ENCODE assay signal across 25 cellular contexts in the genomic region with DNA sequence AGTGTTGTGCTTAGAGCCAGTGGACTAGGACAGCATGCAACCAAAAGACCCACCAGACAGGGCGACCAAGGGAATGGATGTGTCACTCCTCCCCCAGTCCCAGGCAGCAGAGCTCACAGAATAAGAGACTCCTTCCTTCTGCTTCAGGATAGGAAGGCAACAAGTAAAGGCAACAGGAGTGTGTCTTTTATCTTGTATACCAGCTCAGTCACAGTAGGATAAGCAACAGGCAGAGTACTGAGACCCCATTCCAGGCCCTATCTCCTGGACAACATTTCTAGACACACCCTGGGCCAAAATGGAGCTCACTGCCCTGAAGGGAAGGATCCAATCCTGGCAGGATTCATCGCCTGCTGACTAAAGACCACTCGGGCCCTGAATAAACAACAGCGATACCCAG. TPM values are rescaled to one million over a fixed set of nuclear protein-coding genes. Genes with fewer than 3 reads are reported as not detected.
A peak's percentile ranks its signal among the peaks of the same experiment; 100 is the strongest.
DNase-seq lines count a peak whose midpoint lies in the region; ATAC-seq, FAIRE-seq and TF ChIP-seq lines count a peak whose summit lies in the region.
"Had no signal": no experiment of that assay in that cellular context is flagged by ENCODE, and none has a peak within 500 bp of the region (broad histone marks: within the 10 kb centered on the region; RNA-seq: fewer than 3 reads in every experiment).

No MANE protein-coding gene starts in this region.

- WGBS in mammary epithelial cell (ENCODE audit: low coverage, missing lambda C conversion rate) = 90% methylated on average over 4 of the region's 4 CpGs
- WGBS in K562 (ENCODE audit: insufficient coverage, low coverage, missing lambda C conversion rate) = 81% methylated on average over 4 of the region's 4 CpGs

- H3K4me2 ChIP-seq in mammary epithelial cell (ENCODE audit: insufficient read depth, low read depth, low read length) (no peak overlapping the region), K562 (ENCODE audit: insufficient read depth, low read length) (peak overlapping the region; percentile 16)
- H3K4me2 ChIP-seq: A549 had no signal

- in situ Hi-C loops in mammary epithelial cell (cut with MboI; ENCODE audit: low sequenced_read_pairs in 2 of 2) = no loop called here
- in situ Hi-C loops in K562 (cut with MboI) = no loop called here

- H3K36me3 Mint-ChIP-seq in MCF 10A (ENCODE audit: insufficient read depth, unreplicated experiment) (peaks cover 21% of the 10 kb centered on the region), glutamatergic neuron (ENCODE audit: unreplicated experiment) (no peaks in the 10 kb centered on the region)

- dilution Hi-C loops in mammary epithelial cell (cut with HindIII; ENCODE audit: low sequenced_read_pairs) = no loop called here

- CTCF ChIA-PET in MCF 10A (lab: Yijun Ruan, JAX) = no interaction called here
- CTCF ChIA-PET in mammary epithelial cell (lab: Charles Lee; ENCODE audit: low non-redundant PET) = no interaction called here
- CTCF ChIA-PET in K562 (lab: Yijun Ruan, JAX; ENCODE audit: low intra/inter-chr PET ratio) = no interaction called here

- H3K9me3 Mint-ChIP-seq in MCF 10A (ENCODE audit: unreplicated experiment) = no peaks in the 10 kb centered on the region
- H3K9me3 Mint-ChIP-seq in glutamatergic neuron (ENCODE audit: unreplicated experiment) = no peaks in the 10 kb centered on the region
- H3K9me3 Mint-ChIP-seq: CD4-positive, alpha-beta memory T cell; IgD-negative memory B cell had no signal

- H3K27ac ChIP-seq in mammary epithelial cell (ENCODE audit: insufficient read depth, low read depth, low read length) = no peak overlapping the region
- peak overlapping the region; percentile 40; the same call in 2 of the 3 replicates for H3K27ac ChIP-seq in K562 (ENCODE audit: extremely low read depth, low read depth, low read length)
- H3K27ac ChIP-seq: 22Rv1, A549, C4-2B, GM23248 had no signal

- TF ChIP-seq CTCF in MCF 10A (IDR thresholded peaks at IDR 0.05; ENCODE audit: unreplicated experiment) = no peak
- TF ChIP-seq CTCF in mammary epithelial cell (conservative IDR thresholded peaks at IDR 0.05 in 1 of 2, IDR thresholded peaks at IDR 0.05 in 1 of 2; ENCODE audit: extremely low read depth in 1 of 2, insufficient read depth in 1 of 2, low read depth in 1 of 2, low read length in 2 of 2) = no peak
- no peak for TF ChIP-seq CTCF in K562 (IDR thresholded peaks at IDR 0.05 in 2 of 3, conservative IDR thresholded peaks at IDR 0.05 in 1 of 3; ENCODE audit: insufficient read depth in 2 of 3, low read depth in 1 of 3, low read length in 3 of 3)
- TF ChIP-seq CTCF in glutamatergic neuron (IDR thresholded peaks at IDR 0.05; ENCODE audit: partially characterized antibody, unreplicated experiment) = no peak

- H4K20me1 ChIP-seq in mammary epithelial cell (ENCODE audit: insufficient read depth, low read length) (no peaks in the 10 kb centered on the region), K562 (replicated peaks; ENCODE audit: control insufficient read depth, insufficient read depth, low read length) (peaks cover 7% of the 10 kb centered on the region)

- H3K27ac Mint-ChIP-seq in MCF 10A (ENCODE audit: low read depth, unreplicated experiment) = peak overlapping the region; percentile 52
- peak overlapping the region; percentile 23 for H3K27ac Mint-ChIP-seq in glutamatergic neuron (ENCODE audit: unreplicated experiment)
- H3K27ac Mint-ChIP-seq: IgD-negative memory B cell had no signal

- no peak for FAIRE-seq in K562 (lab: Jason Lieb, UNC)
- FAIRE-seq: A549, GM12878, GM19239, HepG2 had no signal

- POLR2A ChIA-PET in MCF 10A (lab: Yijun Ruan, JAX) (no interaction called here), K562 (lab: Yijun Ruan, JAX) (interaction anchor here (0.6 to 1.9 kb wide), 4 partner anchors 10 to 31 kb away, joined by 3 to 6 read pairs (median 4); no protein-coding TSS in a partner anchor)

- H3K4me3 ChIP-seq in mammary epithelial cell (replicated peaks in 1 of 3; ENCODE audit: insufficient read depth in 1 of 3, low read depth in 2 of 3, low read length in 3 of 3) (no peak overlapping the region), K562 (no peak overlapping the region)
- H3K4me3 ChIP-seq: A549, GM12878, GM23248 had no signal

- TF ChIP-seq EP300 in K562 (IDR thresholded peaks at IDR 0.05; ENCODE audit: low read length) = no peak

- H3K4me3 Mint-ChIP-seq in MCF 10A (ENCODE audit: unreplicated experiment) = no peak overlapping the region
- no peak overlapping the region for H3K4me3 Mint-ChIP-seq in glutamatergic neuron (ENCODE audit: unreplicated experiment)
- H3K4me3 Mint-ChIP-seq: CD4-positive, alpha-beta memory T cell; IgD-negative memory B cell had no signal

- H3K9me1 ChIP-seq in K562 (ENCODE audit: control insufficient read depth, insufficient read depth, low read length) = no peaks in the 10 kb centered on the region

- ATAC-seq in K562 (peak; percentile 50), HG03196 (IDR thresholded peaks at IDR 0.05; ENCODE audit: unreplicated experiment) (no peak), GM19351 (IDR thresholded peaks at IDR 0.05; ENCODE audit: unreplicated experiment) (no peak)
- ATAC-seq: A549, GM12878, HCT116, HepG2 had no signal

- intact Hi-C loops in MCF 10A (cut with micrococcal nuclease) = no loop called here
- intact Hi-C loops in mammary epithelial cell (cut with micrococcal nuclease) = no loop called here
- intact Hi-C loops in K562 (cut with micrococcal nuclease) = no loop called here

- H2AFZ ChIP-seq in mammary epithelial cell (ENCODE audit: low read depth, low read length) (no peak overlapping the region), K562 (ENCODE audit: low read depth, low read length) (no peak overlapping the region)
- H2AFZ ChIP-seq: GM23248 had no signal

- H3K9me3 ChIP-seq in mammary epithelial cell (replicated peaks; ENCODE audit: insufficient read depth, low read length) (no peaks in the 10 kb centered on the region), K562 (replicated peaks; ENCODE audit: control insufficient read depth, insufficient read depth, low read depth, low read length) (no peaks in the 10 kb centered on the region)
- H3K9me3 ChIP-seq: A549 had no signal

- H3K79me2 ChIP-seq in mammary epithelial cell (ENCODE audit: insufficient read depth, low read length) (peaks cover 89% of the 10 kb centered on the region), K562 (ENCODE audit: control insufficient read depth, insufficient read depth, low read length) (peaks cover 98% of the 10 kb centered on the region)

- DNase-seq in MCF 10A (ENCODE audit: unreplicated experiment) = no peak
- DNase-seq in mammary epithelial cell = no peak
- DNase-seq in K562 (ENCODE audit: extremely low read depth in 1 of 4, low spot score in 3 of 4) = peak in 1 of 4 experiments; percentile 44
- DNase-seq in glutamatergic neuron = no peak
- no peak for DNase-seq in SKM-1 (lab: John Stamatoyannopoulos, UW; ENCODE audit: unreplicated experiment)
- no peak for DNase-seq in T1000 (lab: John Stamatoyannopoulos, UW)
- DNase-seq: AML-193; Calu3; CD4-positive, alpha-beta memory T cell; DND-41; EL; GM23248; H7 had no signal

- TF ChIP-seq POLR2A in K562 (conservative IDR thresholded peaks at IDR 0.05) = no peak

- H3K27me3 ChIP-seq in mammary epithelial cell (ENCODE audit: insufficient read depth, low read length) = no peaks in the 10 kb centered on the region
- H3K27me3 ChIP-seq in K562 (ENCODE audit: control insufficient read depth in 2 of 2, insufficient read depth in 2 of 2, low read length in 2 of 2) = no peaks in the 10 kb centered on the region

- H3K4me1 ChIP-seq in mammary epithelial cell (ENCODE audit: insufficient read depth, low read length) (no peaks in the 10 kb centered on the region), K562 (replicated peaks in 1 of 2; ENCODE audit: control insufficient read depth in 2 of 2, insufficient read depth in 2 of 2, low read length in 2 of 2) (peaks cover 5 to 18% of the 10 kb centered on the region in 2 experiments; a peak in 3 of 5 replicates)

- no TSS peak for BruUV-seq in MCF 10A (replicated peaks; lab: Mats Ljungman, UMichigan)
- BruUV-seq in mammary epithelial cell (replicated peaks; lab: Mats Ljungman, UMichigan) = no TSS peak
- BruUV-seq in K562 (replicated peaks; lab: Mats Ljungman, UMichigan) = no TSS peak

- TF ChIP-seq RAD21 in K562 (CRISPR knock-in tag; conservative IDR thresholded peaks at IDR 0.05 in 1 of 2, IDR thresholded peaks at IDR 0.05 in 1 of 2) = no peak

- H3K27me3 Mint-ChIP-seq in MCF 10A (ENCODE audit: insufficient read depth, unreplicated experiment) (no peaks in the 10 kb centered on the region), glutamatergic neuron (ENCODE audit: unreplicated experiment) (no peaks in the 10 kb centered on the region)
- H3K27me3 Mint-ChIP-seq: CD4-positive, alpha-beta memory T cell; IgD-negative memory B cell had no signal

- H3K4me1 Mint-ChIP-seq in MCF 10A (ENCODE audit: insufficient read depth, unreplicated experiment) (peaks cover 25% of the 10 kb centered on the region), glutamatergic neuron (ENCODE audit: low read depth, unreplicated experiment) (peaks cover 5% of the 10 kb centered on the region)

- H3K9ac ChIP-seq in mammary epithelial cell (ENCODE audit: insufficient read depth, low read length) (no peak overlapping the region), K562 (ENCODE audit: insufficient read depth in 1 of 2, low read depth in 2 of 2, low read length in 2 of 2) (peak overlapping the region in 1 of 2 experiments; percentile 2; a peak in 1 of 4 replicates)
- H3K9ac ChIP-seq: GM23248 had no signal

- H3K36me3 ChIP-seq in mammary epithelial cell (ENCODE audit: insufficient read depth, low read length) (peaks cover 13% of the 10 kb centered on the region), K562 (ENCODE audit: control insufficient read depth, insufficient read depth, low read length) (peaks cover 78% of the 10 kb centered on the region)

RNA-seq across cellular contexts. Expression of gene PDCD10, which starts 25.0 kb away (rescaled TPM):
- total RNA-seq in MCF 10A (2022) = 62.9 and 63.3 TPM in 2 replicates
- total RNA-seq in mammary epithelial cell = 10 to 100 TPM; 70.8 to 76.1 TPM
- 62.4 TPM for polyA plus RNA-seq in mammary epithelial cell
- polyA minus RNA-seq in mammary epithelial cell = 27.5 TPM
- total RNA-seq in K562 (2011; cell fraction: chromatin; rRNA removed; ENCODE audit: low replicate concordance) = 50.4 and 117 TPM in 2 replicates
- total RNA-seq in K562 (2011; cell fraction: nucleolus; rRNA removed) = 19.3 and 30.0 TPM in 2 replicates
- total RNA-seq in K562 (2011; cell fraction: nucleoplasm; rRNA removed) = 62.3 and 77.0 TPM in 2 replicates
- 189 and 206 TPM in 2 replicates for total RNA-seq in K562 (2014; rRNA removed)
- 217 and 246 TPM in 2 replicates for total RNA-seq in K562 (2014; rRNA removed; fragmentation: Illumina TruSeq; extraction: Trizol)
- total RNA-seq in K562 (2015; rRNA removed; fragmentation: Illumina TruSeq; extraction: Trizol) = 170 and 178 TPM in 2 replicates
- total RNA-seq in K562 (2021) = 121 and 134 TPM in 2 replicates
- polyA plus RNA-seq in K562 (2011; rRNA removed) = 144 and 233 TPM in 2 replicates
- 29.7 and 71.9 TPM in 2 replicates for polyA plus RNA-seq in K562 (2011; cell fraction: cytosol; rRNA removed)
- polyA plus RNA-seq in K562 (2011; cell fraction: nucleus; rRNA removed) = 20.8 and 35.1 TPM in 2 replicates
- polyA plus RNA-seq in K562 (2012) = 84.4 and 141 TPM in 2 replicates
- 218 and 276 TPM in 2 replicates for polyA plus RNA-seq in K562 (2014; fragmentation: Illumina TruSeq; extraction: Trizol)
- 100 to 1,000 TPM; 423 to 476 TPM for polyA plus RNA-seq in K562 (2014; fragmentation: Nextera tagmentation; extraction: Ambion mirVana)
- 219 and 232 TPM in 2 replicates for polyA plus RNA-seq in K562 (2014; rRNA removed)
- polyA minus RNA-seq in K562 (2011; rRNA and poly(A)+ RNA removed) = 144 and 152 TPM in 2 replicates
- 32.6 and 52.1 TPM in 2 replicates for polyA minus RNA-seq in K562 (2011; cell fraction: cytosol; rRNA and poly(A)+ RNA removed)
- 60.0 and 103 TPM in 2 replicates for polyA minus RNA-seq in K562 (2011; cell fraction: nucleus; rRNA and poly(A)+ RNA removed)
- 48.0 TPM for total RNA-seq in glutamatergic neuron (ENCODE audit: unreplicated experiment)

RNA-seq across cellular contexts. Expression of gene SERPINI1, which starts 25.8 kb away (rescaled TPM):
- total RNA-seq in MCF 10A (2022) (2.5 and 2.6 TPM in 2 replicates), mammary epithelial cell (1 to 10 TPM; 1.4 to 5.0 TPM), K562 (2014; rRNA removed) (1.6 and 2.2 TPM in 2 replicates), K562 (2014; rRNA removed; fragmentation: Illumina TruSeq; extraction: Trizol) (3.5 and 4.3 TPM in 2 replicates), K562 (2015; rRNA removed; fragmentation: Illumina TruSeq; extraction: Trizol) (1.7 TPM in 2 replicates), K562 (2021) (2.2 and 2.8 TPM in 2 replicates), glutamatergic neuron (ENCODE audit: unreplicated experiment) (66.2 TPM)
- polyA plus RNA-seq in mammary epithelial cell (1.8 TPM), K562 (2011; rRNA removed) (3.9 and 8.9 TPM in 2 replicates), K562 (2014; fragmentation: Illumina TruSeq; extraction: Trizol) (2.4 and 3.8 TPM in 2 replicates), K562 (2014; fragmentation: Nextera tagmentation; extraction: Ambion mirVana) (1 to 10 TPM; 9.5 to 9.9 TPM), K562 (2014; rRNA removed) (1.6 and 1.9 TPM in 2 replicates)
- polyA minus RNA-seq in mammary epithelial cell = not detected
- 5.4 and 9.8 TPM in 2 replicates for total RNA-seq in K562 (2011; cell fraction: chromatin; rRNA removed; ENCODE audit: low replicate concordance)
- 6.3 and 10.8 TPM in 2 replicates for total RNA-seq in K562 (2011; cell fraction: nucleolus; rRNA removed)
- 12.2 and 14.2 TPM in 2 replicates for total RNA-seq in K562 (2011; cell fraction: nucleoplasm; rRNA removed)
- polyA plus RNA-seq in K562 (2011; cell fraction: cytosol; rRNA removed) = 0.94 and 1.4 TPM in 2 replicates
- 0.94 and 1.00 TPM in 2 replicates for polyA plus RNA-seq in K562 (2011; cell fraction: nucleus; rRNA removed)
- 2.3 and 2.5 TPM in 2 replicates for polyA plus RNA-seq in K562 (2012)
- polyA minus RNA-seq in K562 (2011; rRNA and poly(A)+ RNA removed) = 2.9 and 4.8 TPM in 2 replicates
- polyA minus RNA-seq in K562 (2011; cell fraction: cytosol; rRNA and poly(A)+ RNA removed) = 2.4 and 2.6 TPM in 2 replicates
- 4.0 and 6.8 TPM in 2 replicates for polyA minus RNA-seq in K562 (2011; cell fraction: nucleus; rRNA and poly(A)+ RNA removed)

RNA-seq across cellular contexts. Expression of gene WDR49, which starts 55.9 kb away (rescaled TPM):
- total RNA-seq in MCF 10A (2022) = 0.54 and 0.98 TPM in 2 replicates
- under 1 TPM; 0.16 to 0.67 TPM for total RNA-seq in mammary epithelial cell
- not detected for polyA plus RNA-seq in mammary epithelial cell
- polyA minus RNA-seq in mammary epithelial cell = not detected
- total RNA-seq in K562 (2011; cell fraction: chromatin; rRNA removed; ENCODE audit: low replicate concordance) = 0.32 TPM in 1 of 2 replicates, not detected in the other
- not detected in 2 replicates for total RNA-seq in K562 (2011; cell fraction: nucleolus; rRNA removed)
- not detected in 2 replicates for total RNA-seq in K562 (2011; cell fraction: nucleoplasm; rRNA removed)
- total RNA-seq in K562 (2014; rRNA removed) = not detected in 2 replicates
- total RNA-seq in K562 (2014; rRNA removed; fragmentation: Illumina TruSeq; extraction: Trizol) = not detected in 2 replicates
- not detected in 2 replicates for total RNA-seq in K562 (2015; rRNA removed; fragmentation: Illumina TruSeq; extraction: Trizol)
- not detected in 2 replicates for total RNA-seq in K562 (2021)
- polyA plus RNA-seq in K562 (2011; rRNA removed) = 0.04 TPM in 1 of 2 replicates, not detected in the other
- polyA plus RNA-seq in K562 (2011; cell fraction: cytosol; rRNA removed) = not detected in 2 replicates
- not detected in 2 replicates for polyA plus RNA-seq in K562 (2011; cell fraction: nucleus; rRNA removed)
- not detected in 2 replicates for polyA plus RNA-seq in K562 (2012)
- not detected in 2 replicates for polyA plus RNA-seq in K562 (2014; fragmentation: Illumina TruSeq; extraction: Trizol)
- polyA plus RNA-seq in K562 (2014; fragmentation: Nextera tagmentation; extraction: Ambion mirVana) = not detected
- polyA plus RNA-seq in K562 (2014; rRNA removed) = not detected in 2 replicates
- 0.21 TPM in 1 of 2 replicates, not detected in the other for polyA minus RNA-seq in K562 (2011; rRNA and poly(A)+ RNA removed)
- polyA minus RNA-seq in K562 (2011; cell fraction: cytosol; rRNA and poly(A)+ RNA removed) = not detected in 2 replicates
- 0.11 and 0.13 TPM in 2 replicates for polyA minus RNA-seq in K562 (2011; cell fraction: nucleus; rRNA and poly(A)+ RNA removed)
- 0.76 TPM for total RNA-seq in glutamatergic neuron (ENCODE audit: unreplicated experiment)
- total RNA-seq: G401, GM23248 had no signal
- polyA plus RNA-seq: A549; BJ; CD4-positive, alpha-beta memory T cell; GM23248; HepG2; IgD-negative memory B cell had no signal
